Comparison of ENCODE assay signal across 1 cellular context in genomic region chr17:63751806-63752205, GRCh38.
TF ChIP-seq lines count a peak whose summit lies in the region.

No MANE protein-coding gene starts in this region.

TF ChIP-seq in GM12878, 131 proteins besides CTCF, POLR2A, EP300 and RAD21:
- TF ChIP-seq RFX5 (IDR thresholded peaks at IDR 0.05; ENCODE audit: low read depth, low read length), result no peak
- no peak for TF ChIP-seq CBFB (IDR thresholded peaks at IDR 0.05; ENCODE audit: low read depth)
- TF ChIP-seq MEF2A (IDR thresholded peaks at IDR 0.05; ENCODE audit: insufficient read depth, low read depth, low read length), result no peak
- TF ChIP-seq ZNF274 (IDR thresholded peaks at IDR 0.05; ENCODE audit: insufficient read depth, insufficient read length), result no peak
- TF ChIP-seq ZNF207 (IDR thresholded peaks at IDR 0.05; ENCODE audit: borderline replicate concordance), result no peak
- TF ChIP-seq IRF4 (IDR thresholded peaks at IDR 0.05; ENCODE audit: low read depth, low read length), result no peak
- no peak for TF ChIP-seq TAF1 (IDR thresholded peaks at IDR 0.05; ENCODE audit: borderline replicate concordance, low read depth, low read length)
- TF ChIP-seq CREB1 (IDR thresholded peaks at IDR 0.05; ENCODE audit: low read depth), result no peak
- TF ChIP-seq BCLAF1 (IDR thresholded peaks at IDR 0.05), result no peak
- no peak for TF ChIP-seq ZBTB40 (IDR thresholded peaks at IDR 0.05; ENCODE audit: borderline replicate concordance)
- TF ChIP-seq POLR2AphosphoS2 (IDR thresholded peaks at IDR 0.05; ENCODE audit: low read depth, low read length), result no peak
- no peak for TF ChIP-seq ZZZ3 (IDR thresholded peaks at IDR 0.05; ENCODE audit: control insufficient read depth, insufficient read length, low read depth)
TF ChIP-seq in GM12878: peak in this region for 0.
